ENCODE assay signal across 17 cellular contexts in the genomic region with DNA sequence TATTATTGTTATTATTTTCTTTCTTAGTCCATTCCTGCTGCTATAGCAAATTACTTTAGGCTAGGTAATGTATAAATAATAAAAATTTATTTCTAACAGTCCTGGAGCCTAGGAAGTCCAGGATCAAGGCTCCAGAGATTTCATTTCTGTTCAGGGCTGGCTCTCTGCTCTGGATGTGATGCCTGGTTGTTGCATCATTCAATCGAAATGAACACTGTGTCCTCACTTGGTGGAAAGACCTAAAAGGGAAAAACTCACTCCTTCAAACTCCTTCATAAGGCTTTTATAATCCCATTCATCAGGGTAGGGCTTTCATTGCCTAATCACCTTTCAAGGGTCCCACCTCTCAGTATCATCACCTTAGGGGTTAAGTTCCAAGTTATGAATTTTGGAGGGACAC.
A peak's percentile ranks its signal among the peaks of the same experiment; 100 is the strongest.
DNase-seq lines count a peak whose midpoint lies in the region; ATAC-seq and TF ChIP-seq lines count a peak whose summit lies in the region.
"Had no signal": no experiment of that assay in that cellular context is flagged by ENCODE, and none has a peak within 500 bp of the region (broad histone marks: within the 10 kb centered on the region; RNA-seq: fewer than 3 reads in every experiment).

No MANE protein-coding gene starts in this region.

- H3K27ac ChIP-seq in osteoblast (ENCODE audit: low read depth, low read length): no peak overlapping the region
- no peak overlapping the region for H3K27ac ChIP-seq in CD4-positive, alpha-beta T cell (ENCODE audit: low read depth, low read length)
- H3K27ac ChIP-seq: 22Rv1 had no signal

- peak overlapping the region; percentile 29 for H3K27ac Mint-ChIP-seq in Caco-2 (ENCODE audit: unreplicated experiment)
- H3K27ac Mint-ChIP-seq in stimulated activated naive B cell treated with anti-CD40 and anti-IgM and Interleukin-4, amounts not matched to agents 10 μg/mL and 1 μg/mL and 100 μg/mL, for 72 hours: no peak overlapping the region
- H3K27ac Mint-ChIP-seq in CD4-positive, alpha-beta T cell: no peak overlapping the region
- H3K27ac Mint-ChIP-seq: CD14-positive monocyte; CD8-positive, alpha-beta memory T cell; GM23338 had no signal

- peaks cover 54% of the 10 kb centered on the region for H3K4me1 ChIP-seq in Caco-2
- peaks cover 25% of the 10 kb centered on the region for H3K4me1 ChIP-seq in osteoblast (ENCODE audit: insufficient read depth, low read length)
- H3K4me1 ChIP-seq: HAP-1 had no signal

- POLR2A ChIA-PET in Caco-2 (lab: Charles Lee): no interaction called here
- POLR2A ChIA-PET in CD4-positive, alpha-beta T cell (lab: Charles Lee): no interaction called here

- no peak for TF ChIP-seq CTCF in Caco-2 (IDR thresholded peaks at IDR 0.05; ENCODE audit: insufficient read depth in 1 of 2, low read depth in 1 of 2, low read length in 1 of 2, severe bottlenecking in 1 of 2, unreplicated experiment in 1 of 2)
- no peak for TF ChIP-seq CTCF in osteoblast (IDR thresholded peaks at IDR 0.05; ENCODE audit: extremely low read depth, low read depth, low read length)
- no peak for TF ChIP-seq CTCF in CD4-positive, alpha-beta T cell (IDR thresholded peaks at IDR 0.05)

- intact Hi-C loops in Caco-2 (cut with micrococcal nuclease; ENCODE audit: unreplicated experiment): loop anchor here (5.0 kb wide), 1 partner anchor 72 kb away; no protein-coding TSS in a partner anchor
- intact Hi-C loops in CD4-positive, alpha-beta T cell (cut with DNase I, micrococcal nuclease): no loop called here

- CTCF ChIA-PET in Caco-2 (lab: Charles Lee): no interaction called here
- CTCF ChIA-PET in CD4-positive, alpha-beta T cell (lab: Charles Lee): no interaction called here

- H3K79me2 ChIP-seq in osteoblast (ENCODE audit: insufficient read depth, low read length): no peaks in the 10 kb centered on the region

- DNase-seq in Caco-2: no peak
- peak; percentile 45 for DNase-seq in amniotic epithelial cell (ENCODE audit: low read depth)
- peak; percentile 48 for DNase-seq in fibroblast of peridontal ligament (ENCODE audit: extremely low read depth)
- DNase-seq in osteoblast (ENCODE audit: insufficient read length, low spot score, missing footprints): no peak
- DNase-seq in stimulated activated naive B cell treated with anti-CD40 and anti-IgM and Interleukin-4, amounts not matched to agents 10 μg/mL and 1 μg/mL and 100 μg/mL, for 72 hours: no peak
- DNase-seq in SHP77 treated with DMSO at 0.1 percent for 48 hours (lab: John Stamatoyannopoulos, UW): no peak
- DNase-seq in CD4-positive, alpha-beta T cell: no peak
- DNase-seq: Calu3; CD8-positive, alpha-beta memory T cell; DMS79 had no signal

- H2AFZ ChIP-seq in osteoblast (ENCODE audit: low read length): peak overlapping the region; percentile 29
- H2AFZ ChIP-seq: GM23338 had no signal

- H3K4me2 ChIP-seq in osteoblast (ENCODE audit: insufficient read depth, low read length): no peak overlapping the region
- H3K4me2 ChIP-seq: GM23338 had no signal

- peaks cover 39% of the 10 kb centered on the region for H3K4me1 Mint-ChIP-seq in Caco-2 (ENCODE audit: low read depth, unreplicated experiment)
- no peaks in the 10 kb centered on the region for H3K4me1 Mint-ChIP-seq in stimulated activated naive B cell treated with anti-CD40 and anti-IgM and Interleukin-4, amounts not matched to agents 10 μg/mL and 1 μg/mL and 100 μg/mL, for 72 hours
- H3K4me1 Mint-ChIP-seq in CD4-positive, alpha-beta T cell (ENCODE audit: low read depth): no peaks in the 10 kb centered on the region
- H3K4me1 Mint-ChIP-seq: CD14-positive monocyte; CD8-positive, alpha-beta memory T cell had no signal

- no peak overlapping the region for H3K4me3 ChIP-seq in Caco-2 (ENCODE audit: low read depth, low read length)
- H3K4me3 ChIP-seq in osteoblast (ENCODE audit: insufficient read depth, low read length): no peak overlapping the region
- H3K4me3 ChIP-seq: GM12878, GM23338, HAP-1 had no signal

- no TSS peak for BruUV-seq in Caco-2 (replicated peaks; lab: Mats Ljungman, UMichigan)

- H3K36me3 Mint-ChIP-seq in Caco-2 (ENCODE audit: insufficient read depth, unreplicated experiment): peaks cover 12% of the 10 kb centered on the region
- no peaks in the 10 kb centered on the region for H3K36me3 Mint-ChIP-seq in stimulated activated naive B cell treated with anti-CD40 and anti-IgM and Interleukin-4, amounts not matched to agents 10 μg/mL and 1 μg/mL and 100 μg/mL, for 72 hours
- H3K36me3 Mint-ChIP-seq in CD4-positive, alpha-beta T cell (ENCODE audit: low read depth): no peaks in the 10 kb centered on the region
- H3K36me3 Mint-ChIP-seq: CD14-positive monocyte; CD8-positive, alpha-beta memory T cell had no signal

- no peak for ATAC-seq in stimulated activated naive B cell treated with anti-CD40 and anti-IgM and Interleukin-4, amounts not matched to agents 10 μg/mL and 1 μg/mL and 100 μg/mL, for 72 hours (replicated peaks)
- no peak for ATAC-seq in HG03469 (IDR thresholded peaks at IDR 0.05; ENCODE audit: unreplicated experiment)
- no peak for ATAC-seq in CD4-positive, alpha-beta T cell (ENCODE audit: poor library complexity)
- ATAC-seq: GM12878, GM23338, HepG2 had no signal

- H3K4me3 Mint-ChIP-seq in Caco-2 (ENCODE audit: unreplicated experiment): no peak overlapping the region
- H3K4me3 Mint-ChIP-seq in stimulated activated naive B cell treated with anti-CD40 and anti-IgM and Interleukin-4, amounts not matched to agents 10 μg/mL and 1 μg/mL and 100 μg/mL, for 72 hours: no peak overlapping the region
- no peak overlapping the region for H3K4me3 Mint-ChIP-seq in CD4-positive, alpha-beta T cell
- H3K4me3 Mint-ChIP-seq: CD14-positive monocyte; CD8-positive, alpha-beta memory T cell; GM23338 had no signal

- no peaks in the 10 kb centered on the region for H3K27me3 ChIP-seq in Caco-2 (replicated peaks; ENCODE audit: control insufficient read depth, insufficient read depth, low read length)
- no peaks in the 10 kb centered on the region for H3K27me3 ChIP-seq in osteoblast (ENCODE audit: insufficient read depth, low read length)
- H3K27me3 ChIP-seq in CD4-positive, alpha-beta T cell (ENCODE audit: control insufficient read depth, insufficient read depth, low read length): no peaks in the 10 kb centered on the region

- peaks cover 5% of the 10 kb centered on the region for H3K9me3 Mint-ChIP-seq in Caco-2 (ENCODE audit: unreplicated experiment)
- no peaks in the 10 kb centered on the region for H3K9me3 Mint-ChIP-seq in stimulated activated naive B cell treated with anti-CD40 and anti-IgM and Interleukin-4, amounts not matched to agents 10 μg/mL and 1 μg/mL and 100 μg/mL, for 72 hours
- no peaks in the 10 kb centered on the region for H3K9me3 Mint-ChIP-seq in CD4-positive, alpha-beta T cell
- H3K9me3 Mint-ChIP-seq: GM23338 had no signal

- H3K9me3 ChIP-seq in Caco-2: 0 out of 2 replicates have a peak, but pooled peaks cover 3% of the 10 kb centered on the region
- H3K9me3 ChIP-seq in osteoblast (ENCODE audit: low read depth, low read length): no peaks in the 10 kb centered on the region
- H3K9me3 ChIP-seq in CD4-positive, alpha-beta T cell (ENCODE audit: control insufficient read depth, low read length): no peaks in the 10 kb centered on the region
- H3K9me3 ChIP-seq: HAP-1 had no signal

- H4K20me1 ChIP-seq in osteoblast (ENCODE audit: insufficient read depth, low read length): no peaks in the 10 kb centered on the region

- H3K36me3 ChIP-seq in Caco-2 (ENCODE audit: control insufficient read depth, insufficient read depth, low read length) (no peaks in the 10 kb centered on the region), osteoblast (ENCODE audit: insufficient read depth, low read length) (no peaks in the 10 kb centered on the region)
- H3K36me3 ChIP-seq: HAP-1 had no signal

- no peaks in the 10 kb centered on the region for H3K27me3 Mint-ChIP-seq in Caco-2 (ENCODE audit: insufficient read depth, unreplicated experiment)
- no peaks in the 10 kb centered on the region for H3K27me3 Mint-ChIP-seq in stimulated activated naive B cell treated with anti-CD40 and anti-IgM and Interleukin-4, amounts not matched to agents 10 μg/mL and 1 μg/mL and 100 μg/mL, for 72 hours
- H3K27me3 Mint-ChIP-seq in CD4-positive, alpha-beta T cell: no peaks in the 10 kb centered on the region
- H3K27me3 Mint-ChIP-seq: CD8-positive, alpha-beta memory T cell had no signal

Comparison
In these comparisons a context has a peak if more than half of its experiments do, and no peak if none do; other contexts are left out.
1. DNase-seq: peak in amniotic epithelial cell (single experiment) and fibroblast of peridontal ligament (single experiment); none in Caco-2 (0 of 2), osteoblast (single experiment), stimulated activated naive B cell treated with anti-CD40 and anti-IgM and Interleukin-4, amounts not matched to agents 10 μg/mL and 1 μg/mL and 100 μg/mL, for 72 hours (single experiment), SHP77 treated with DMSO at 0.1 percent for 48 hours (single experiment) and CD4-positive, alpha-beta T cell (0 of 10).